Comparison of ENCODE assay signal across 9 cellular contexts in genomic region chr1:197917813-197918646, GRCh38. TPM values are rescaled to one million over a fixed set of nuclear protein-coding genes. Genes with fewer than 3 reads are reported as not detected.
DNase-seq lines count a peak whose midpoint lies in the region; ATAC-seq, FAIRE-seq and TF ChIP-seq lines count a peak whose summit lies in the region.
"Had no signal": no experiment of that assay in that cellular context is flagged by ENCODE, and none has a peak within 500 bp of the region (broad histone marks: within the 10 kb centered on the region; RNA-seq: fewer than 3 reads in every experiment).

No MANE protein-coding gene starts in this region.

- no peaks in the 10 kb centered on the region for H3K36me3 Mint-ChIP-seq in natural killer cell

- intact Hi-C loops in natural killer cell (cut with micrococcal nuclease): loop anchor here (10.0 kb wide), 1 partner anchor 237 kb away; the partner anchor contains the start of gene NEK7

- H3K9me3 Mint-ChIP-seq in natural killer cell: no peaks in the 10 kb centered on the region

- DNase-seq in DMS53 treated with DMSO at 0.1 percent for 48 hours (lab: John Stamatoyannopoulos, UW; ENCODE audit: unreplicated experiment) (peak; percentile 26), NCI-H69 (lab: John Stamatoyannopoulos, UW) (peak; percentile 82), dermis blood vessel endothelial cell (peak; percentile 29), natural killer cell (no peak), frontal cortex (ENCODE audit: low spot score in 2 of 2) (no peak), GM19240 (ENCODE audit: insufficient read length, low spot score) (no peak)

- ATAC-seq in natural killer cell (peak in 2 of 3 donors; percentile 39 to 57), GM21619 (IDR thresholded peaks at IDR 0.05; ENCODE audit: unreplicated experiment) (no peak), GM21423 (IDR thresholded peaks at IDR 0.05; ENCODE audit: unreplicated experiment) (no peak)

- peaks cover 93 to 100% of the 10 kb centered on the region in 2 donors for H3K27me3 Mint-ChIP-seq in natural killer cell (ENCODE audit: low read depth in 2 of 2)

- peaks cover 59 to 67% of the 10 kb centered on the region in 2 donors for H3K4me1 Mint-ChIP-seq in natural killer cell

- no peak for FAIRE-seq in frontal cortex (lab: Jason Lieb, UNC)

- TF ChIP-seq CTCF in natural killer cell (IDR thresholded peaks at IDR 0.05): no peak

- peak overlapping the region in 1 of 2 donors; percentile 41 for H3K27ac Mint-ChIP-seq in natural killer cell

- H3K4me3 Mint-ChIP-seq in natural killer cell: peak overlapping the region; percentile 68

RNA-seq across cellular contexts. Expression of gene LHX9, which starts 0.9 kb away (rescaled TPM):
- not detected in 2 replicates for total RNA-seq in dermis blood vessel endothelial cell
- not detected for total RNA-seq in natural killer cell
- 0.41 TPM for total RNA-seq in frontal cortex
- total RNA-seq: lung microvascular endothelial cell had no signal

RNA-seq across cellular contexts. Expression of gene C1orf53, which starts 15.6 kb away (rescaled TPM):
- total RNA-seq in dermis blood vessel endothelial cell: 2.0 and 2.7 TPM in 2 replicates
- not detected for total RNA-seq in natural killer cell
- total RNA-seq in frontal cortex: 2.4 TPM

Comparison
In these comparisons a context has a peak if more than half of its experiments do, and no peak if none do; other contexts are left out.
1. DNase-seq: peak in DMS53 treated with DMSO at 0.1 percent for 48 hours (single experiment), NCI-H69 (single experiment) and dermis blood vessel endothelial cell (single experiment); none in natural killer cell (single experiment), frontal cortex (0 of 2) and GM19240 (single experiment).
2. ATAC-seq: peak in natural killer cell (2 of 3); none in GM21619 (single experiment) and GM21423 (single experiment).